Comparison of ENCODE assay signal across 18 cellular contexts in genomic region chr22:46524203-46524740, GRCh38. TPM values are rescaled to one million over a fixed set of nuclear protein-coding genes. Genes with fewer than 3 reads are reported as not detected.
A peak's percentile ranks its signal among the peaks of the same experiment; 100 is the strongest.
DNase-seq lines count a peak whose midpoint lies in the region; ATAC-seq and TF ChIP-seq lines count a peak whose summit lies in the region.
"Had no signal": no experiment of that assay in that cellular context is flagged by ENCODE, and none has a peak within 500 bp of the region (broad histone marks: within the 10 kb centered on the region; RNA-seq: fewer than 3 reads in every experiment).

No MANE protein-coding gene starts in this region.

- intact Hi-C loops in Calu3 (cut with micrococcal nuclease; ENCODE audit: unreplicated experiment) (no loop called here), ovary (cut with DNase I) (no loop called here)

- H3K27ac ChIP-seq in RWPE1: peak overlapping the region; percentile 99
- peak overlapping the region; percentile 59 for H3K27ac ChIP-seq in foreskin keratinocyte
- H3K27ac ChIP-seq in ovary: no peak overlapping the region
- H3K27ac ChIP-seq: KMS-11, SJCRH30 had no signal

- WGBS in ovary, 3 donors: 38 to 62% (median 50%) methylated on average over 19 of the region's 19 CpGs

- CTCF ChIA-PET in Calu3 (lab: Charles Lee): no interaction called here
- CTCF ChIA-PET in RWPE1 (lab: Yijun Ruan, JAX): no interaction called here

- H3K9me3 Mint-ChIP-seq in Calu3 (ENCODE audit: low read depth, unreplicated experiment) (no peaks in the 10 kb centered on the region), type B pancreatic cell (no peaks in the 10 kb centered on the region)

- H3K36me3 ChIP-seq in ovary: no peaks in the 10 kb centered on the region
- H3K36me3 ChIP-seq: SJCRH30 had no signal

- DNase-seq in Calu3 (no peak), RWPE1 (ENCODE audit: low spot score) (no peak), foreskin keratinocyte (peak in 1 of 2 donors; percentile 58), type B pancreatic cell (ENCODE audit: extremely low spot score, unreplicated experiment) (no peak), NCI-H1694 treated with DMSO at 0.1 percent for 48 hours (lab: John Stamatoyannopoulos, UW) (no peak), ovary (no peak)
- DNase-seq: ACHN, DMS79 treated with DMSO at 0.1 percent for 48 hours, GOT3, NCI-H1417 treated with DMSO at 0.1 percent for 48 hours, NCI-H2029, NCI-H345, NCI-H526, PC-3, SJCRH30 had no signal

- TF ChIP-seq CTCF in Calu3 (IDR thresholded peaks at IDR 0.05; ENCODE audit: unreplicated experiment): no peak
- no peak for TF ChIP-seq CTCF in RWPE1 (conservative IDR thresholded peaks at IDR 0.05; ENCODE audit: low read depth)
- TF ChIP-seq CTCF in foreskin keratinocyte (conservative IDR thresholded peaks at IDR 0.05): no peak
- TF ChIP-seq CTCF in type B pancreatic cell (conservative IDR thresholded peaks at IDR 0.05): no peak
- TF ChIP-seq CTCF in ovary (IDR thresholded peaks at IDR 0.05): no peak

- H3K36me3 Mint-ChIP-seq in Calu3 (ENCODE audit: insufficient read depth, unreplicated experiment) (peaks cover 15% of the 10 kb centered on the region), type B pancreatic cell (peaks cover 8% of the 10 kb centered on the region)
- H3K36me3 Mint-ChIP-seq: CD14-positive monocyte had no signal

- POLR2A ChIA-PET in RWPE1 (lab: Yijun Ruan, JAX; ENCODE audit: low non-redundant PET): no interaction called here

- no peak overlapping the region for H3K4me3 ChIP-seq in ovary
- H3K4me3 ChIP-seq: SJCRH30 had no signal

- peaks cover 23% of the 10 kb centered on the region for H3K4me1 Mint-ChIP-seq in Calu3 (ENCODE audit: low read depth, unreplicated experiment)
- peaks cover 22% of the 10 kb centered on the region for H3K4me1 Mint-ChIP-seq in type B pancreatic cell (ENCODE audit: unreplicated experiment)

- no peak for TF ChIP-seq EP300 in ovary (IDR thresholded peaks at IDR 0.05)

- no peaks in the 10 kb centered on the region for H3K27me3 ChIP-seq in foreskin keratinocyte
- no peaks in the 10 kb centered on the region for H3K27me3 ChIP-seq in ovary

- H3K9me3 ChIP-seq in ovary: no peaks in the 10 kb centered on the region
- H3K9me3 ChIP-seq: SJCRH30 had no signal

- H3K27me3 Mint-ChIP-seq in Calu3 (ENCODE audit: unreplicated experiment) (no peaks in the 10 kb centered on the region), type B pancreatic cell (peaks cover 6% of the 10 kb centered on the region)

- peak overlapping the region; percentile 21 for H3K27ac Mint-ChIP-seq in Calu3 (ENCODE audit: unreplicated experiment)
- peak overlapping the region; percentile 23 for H3K27ac Mint-ChIP-seq in type B pancreatic cell
- H3K27ac Mint-ChIP-seq: CD14-positive monocyte had no signal

- H3K4me1 ChIP-seq in foreskin keratinocyte (peaks cover 26% of the 10 kb centered on the region), ovary (ENCODE audit: insufficient read depth) (no peaks in the 10 kb centered on the region)
- H3K4me1 ChIP-seq: SJCRH30 had no signal

- no TSS peak for BruUV-seq in Calu3 (replicated peaks; lab: Mats Ljungman, UMichigan)

- TF ChIP-seq POLR2A in ovary (IDR thresholded peaks at IDR 0.05): no peak

- H3K4me3 Mint-ChIP-seq in Calu3 (ENCODE audit: low read depth, unreplicated experiment) (no peak overlapping the region), type B pancreatic cell (no peak overlapping the region)
- H3K4me3 Mint-ChIP-seq: CD14-positive monocyte had no signal

- no peak for ATAC-seq in foreskin keratinocyte
- no peak for ATAC-seq in GM19467 (IDR thresholded peaks at IDR 0.05; ENCODE audit: unreplicated experiment)
- ATAC-seq: PC-3 had no signal

RNA-seq across cellular contexts. Expression of gene CELSR1, which starts 13.1 kb away (rescaled TPM):
- total RNA-seq in Calu3 (2022) (40.8 and 45.5 TPM in 2 replicates), foreskin keratinocyte (19.2 and 24.9 TPM in 2 replicates), type B pancreatic cell (ENCODE audit: low replicate concordance) (27.8 and 67.1 TPM in 2 replicates), ovary (10 to 100 TPM in 1 of 7 donors, 1 to 10 TPM in 4, under 1 TPM in 2; 0.63 to 25.2 (median 4.1) TPM)
- polyA plus RNA-seq in foreskin keratinocyte (9.8 and 13.1 TPM in 2 replicates), ovary (1 to 10 TPM in 1 of 2 donors, under 1 TPM in 1; 0.75 to 1.7 TPM)
- total RNA-seq: SJCRH30 had no signal
- polyA plus RNA-seq: CD14-positive monocyte had no signal

Comparison
In these comparisons a context has a peak if more than half of its experiments do, and no peak if none do; other contexts are left out.
1. H3K27ac ChIP-seq: peak in RWPE1 (single experiment) and foreskin keratinocyte (single experiment); none in ovary (0 of 2).